11 cellular contexts compared by ENCODE assay signal in genomic region chr17:58318065-58318481, GRCh38. TPM values are rescaled to one million over a fixed set of nuclear protein-coding genes. Genes with fewer than 3 reads are reported as not detected.
A peak's percentile ranks its signal among the peaks of the same experiment; 100 is the strongest.
DNase-seq lines count a peak whose midpoint lies in the region; ATAC-seq and TF ChIP-seq lines count a peak whose summit lies in the region.
"Had no signal": no experiment of that assay in that cellular context is flagged by ENCODE, and none has a peak within 500 bp of the region (broad histone marks: within the 10 kb centered on the region; RNA-seq: fewer than 3 reads in every experiment).

No MANE protein-coding gene starts in this region.

- intact Hi-C loops in activated CD4-positive, alpha-beta T cell treated with anti-CD3 and anti-CD28 coated beads, Interleukin-2, amount 10 ng/mL, durations not matched to agents 24 days and 14 days (cut with micrococcal nuclease), result no loop called here
- intact Hi-C loops in sciatic nerve (cut with DNase I), result no loop called here

- H4K20me1 ChIP-seq in KMS-11 (ENCODE audit: insufficient read depth), result no peaks in the 10 kb centered on the region

- no peaks in the 10 kb centered on the region for H3K79me2 ChIP-seq in KMS-11 (ENCODE audit: insufficient read depth, low read depth)

- peaks cover 43% of the 10 kb centered on the region for H3K36me3 Mint-ChIP-seq in activated CD4-positive, alpha-beta T cell treated with anti-CD3 and anti-CD28 coated beads, Interleukin-2, amount 10 ng/mL, durations not matched to agents 24 days and 14 days (ENCODE audit: low read depth)
- no peaks in the 10 kb centered on the region for H3K36me3 Mint-ChIP-seq in activated naive CD4-positive, alpha-beta T cell treated with anti-CD3 and anti-CD28 coated beads, Interleukin-2, amount 50 U/mL, for 24 hours

- DNase-seq in activated CD4-positive, alpha-beta T cell treated with anti-CD3 and anti-CD28 coated beads, Interleukin-2, amount 10 ng/mL, durations not matched to agents 24 days and 14 days, result peak; percentile 59
- DNase-seq in activated CD4-positive, alpha-beta T cell treated with anti-CD3 and anti-CD28 coated beads for 4 hours, result no peak
- DNase-seq in sciatic nerve (ENCODE audit: low spot score), result peak; percentile 37
- no peak for DNase-seq in foreskin fibroblast
- DNase-seq in NCI-H2107 treated with DMSO at 0.1 percent for 48 hours (lab: John Stamatoyannopoulos, UW; ENCODE audit: unreplicated experiment), result no peak

- no peaks in the 10 kb centered on the region for H3K36me3 ChIP-seq in KMS-11 (ENCODE audit: insufficient read depth)
- H3K36me3 ChIP-seq: SJSA1, upper lobe of left lung had no signal

- H3K4me3 ChIP-seq in KMS-11 (IDR thresholded peaks at IDR 0.05; ENCODE audit: insufficient read depth, low read depth, low read length), result no peak overlapping the region
- H3K4me3 ChIP-seq in foreskin fibroblast (ENCODE audit: low read depth in 1 of 2, low read length in 2 of 2), result no peak overlapping the region
- H3K4me3 ChIP-seq: SJSA1, smooth muscle cell, upper lobe of left lung had no signal

- no peaks in the 10 kb centered on the region for H3K27me3 Mint-ChIP-seq in activated CD4-positive, alpha-beta T cell treated with anti-CD3 and anti-CD28 coated beads, Interleukin-2, amount 10 ng/mL, durations not matched to agents 24 days and 14 days
- no peaks in the 10 kb centered on the region for H3K27me3 Mint-ChIP-seq in activated naive CD4-positive, alpha-beta T cell treated with anti-CD3 and anti-CD28 coated beads, Interleukin-2, amount 50 U/mL, for 24 hours

- H3K27me3 ChIP-seq in KMS-11 (ENCODE audit: insufficient read depth, low read depth), result no peaks in the 10 kb centered on the region
- H3K27me3 ChIP-seq: upper lobe of left lung had no signal

- no peak for ATAC-seq in sciatic nerve
- ATAC-seq in HG03108 (IDR thresholded peaks at IDR 0.05; ENCODE audit: unreplicated experiment), result no peak

- peak overlapping the region; percentile 2; the same call in 1 of the 2 replicates for H3K4me2 ChIP-seq in KMS-11
- H3K4me2 ChIP-seq: smooth muscle cell had no signal

- H3K9ac ChIP-seq in KMS-11, result no peak overlapping the region; the same call in 1 of the 2 replicates

- no peak overlapping the region for H3K4me3 Mint-ChIP-seq in activated CD4-positive, alpha-beta T cell treated with anti-CD3 and anti-CD28 coated beads, Interleukin-2, amount 10 ng/mL, durations not matched to agents 24 days and 14 days
- H3K4me3 Mint-ChIP-seq in activated naive CD4-positive, alpha-beta T cell treated with anti-CD3 and anti-CD28 coated beads, Interleukin-2, amount 50 U/mL, for 24 hours, result no peak overlapping the region

- 0 out of 2 replicates have a peak overlapping the region, but pooled peaks have one; percentile 4 for H2AFZ ChIP-seq in KMS-11 (ENCODE audit: low read depth)

- peaks cover 13% of the 10 kb centered on the region for H3K4me1 Mint-ChIP-seq in activated CD4-positive, alpha-beta T cell treated with anti-CD3 and anti-CD28 coated beads, Interleukin-2, amount 10 ng/mL, durations not matched to agents 24 days and 14 days
- peaks cover 12% of the 10 kb centered on the region for H3K4me1 Mint-ChIP-seq in activated naive CD4-positive, alpha-beta T cell treated with anti-CD3 and anti-CD28 coated beads, Interleukin-2, amount 50 U/mL, for 24 hours

- peaks cover 21% of the 10 kb centered on the region for H3K4me1 ChIP-seq in KMS-11 (ENCODE audit: low read depth, poor library complexity, severe bottlenecking)
- H3K4me1 ChIP-seq: SJSA1, upper lobe of left lung had no signal

- H3K27ac Mint-ChIP-seq in activated CD4-positive, alpha-beta T cell treated with anti-CD3 and anti-CD28 coated beads, Interleukin-2, amount 10 ng/mL, durations not matched to agents 24 days and 14 days, result peak overlapping the region; percentile 85
- H3K27ac Mint-ChIP-seq in activated naive CD4-positive, alpha-beta T cell treated with anti-CD3 and anti-CD28 coated beads, Interleukin-2, amount 50 U/mL, for 24 hours, result peak overlapping the region; percentile 55

- no peaks in the 10 kb centered on the region for H3K9me3 Mint-ChIP-seq in activated CD4-positive, alpha-beta T cell treated with anti-CD3 and anti-CD28 coated beads, Interleukin-2, amount 10 ng/mL, durations not matched to agents 24 days and 14 days
- no peaks in the 10 kb centered on the region for H3K9me3 Mint-ChIP-seq in activated naive CD4-positive, alpha-beta T cell treated with anti-CD3 and anti-CD28 coated beads, Interleukin-2, amount 50 U/mL, for 24 hours

- peak overlapping the region; percentile 33 for H3K27ac ChIP-seq in KMS-11
- H3K27ac ChIP-seq: SJSA1, upper lobe of left lung had no signal

- no peak for TF ChIP-seq CTCF in KMS-11 (conservative IDR thresholded peaks at IDR 0.05; ENCODE audit: low read depth, low read length)
- TF ChIP-seq CTCF in foreskin fibroblast (IDR thresholded peaks at IDR 0.05; ENCODE audit: low read depth, low read length), result no peak

RNA-seq across cellular contexts. Expression of gene TSPOAP1, which starts 10.5 kb away (rescaled TPM):
- total RNA-seq in activated CD4-positive, alpha-beta T cell treated with anti-CD3 and anti-CD28 coated beads, Interleukin-2, amount 10 ng/mL, durations not matched to agents 24 days and 14 days, result 22.6 and 23.6 TPM in 2 replicates
- total RNA-seq in sciatic nerve, result 17.8 TPM

RNA-seq across cellular contexts. Expression of gene SUPT4H1, which starts 33.9 kb away (rescaled TPM):
- total RNA-seq in activated CD4-positive, alpha-beta T cell treated with anti-CD3 and anti-CD28 coated beads, Interleukin-2, amount 10 ng/mL, durations not matched to agents 24 days and 14 days, result 139 and 143 TPM in 2 replicates
- total RNA-seq in sciatic nerve, result 62.2 TPM

RNA-seq across cellular contexts. Expression of gene MPO, which starts 37.3 kb away (rescaled TPM):
- total RNA-seq in activated CD4-positive, alpha-beta T cell treated with anti-CD3 and anti-CD28 coated beads, Interleukin-2, amount 10 ng/mL, durations not matched to agents 24 days and 14 days, result not detected in 2 replicates
- total RNA-seq in sciatic nerve, result 2.0 TPM
- total RNA-seq: SJSA1, smooth muscle cell had no signal

Comparison
In these comparisons a context has a peak if more than half of its experiments do, and no peak if none do; other contexts are left out.
1. DNase-seq: peak in activated CD4-positive, alpha-beta T cell treated with anti-CD3 and anti-CD28 coated beads, Interleukin-2, amount 10 ng/mL, durations not matched to agents 24 days and 14 days (single experiment) and sciatic nerve (single experiment); none in activated CD4-positive, alpha-beta T cell treated with anti-CD3 and anti-CD28 coated beads for 4 hours (0 of 2), foreskin fibroblast (0 of 2) and NCI-H2107 treated with DMSO at 0.1 percent for 48 hours (single experiment).